In genomic region chr1:36322786-36323635, GRCh38 we compare ENCODE assay signal across 8 cellular contexts. TPM values are rescaled to one million over a fixed set of nuclear protein-coding genes. Genes with fewer than 3 reads are reported as not detected.
DNase-seq lines count a peak whose midpoint lies in the region; ATAC-seq and TF ChIP-seq lines count a peak whose summit lies in the region.

No MANE protein-coding gene starts in this region.

- no peak for TF ChIP-seq EP300 in upper lobe of left lung (IDR thresholded peaks at IDR 0.05)

- peaks cover 0 to 3% (median 0%) of the 10 kb centered on the region in 7 donors for H3K9me3 Mint-ChIP-seq in CD14-positive monocyte
- no peaks in the 10 kb centered on the region for H3K9me3 Mint-ChIP-seq in endodermal cell

- H3K27me3 ChIP-seq in endodermal cell (ENCODE audit: control insufficient read depth, insufficient read depth, low read length, poor library complexity, severe bottlenecking), result peaks cover 10% of the 10 kb centered on the region
- H3K27me3 ChIP-seq in mononuclear cell (ENCODE audit: insufficient read depth, low read length), result no peaks in the 10 kb centered on the region
- no peaks in the 10 kb centered on the region for H3K27me3 ChIP-seq in upper lobe of left lung

- intact Hi-C loops in CD14-positive monocyte (cut with micrococcal nuclease), result no loop called here

- peak overlapping the region; percentile 53 for H3K4me3 ChIP-seq in HEK293 (ENCODE audit: low read depth, low read length)
- H3K4me3 ChIP-seq in endodermal cell (ENCODE audit: low read length), result peak overlapping the region; percentile 69
- peak overlapping the region; percentile 46 for H3K4me3 ChIP-seq in mononuclear cell (ENCODE audit: low read length)
- peak overlapping the region; percentile 68 to 95 (median 83) for H3K4me3 ChIP-seq in upper lobe of left lung

- peaks cover 32% of the 10 kb centered on the region for H3K4me1 Mint-ChIP-seq in CD14-positive monocyte
- H3K4me1 Mint-ChIP-seq in endodermal cell, result peaks cover 11% of the 10 kb centered on the region

- H3K36me3 Mint-ChIP-seq in CD14-positive monocyte, result peaks cover 0 to 5% of the 10 kb centered on the region in 2 donors
- H3K36me3 Mint-ChIP-seq in endodermal cell (ENCODE audit: low read depth), result peaks cover 2% of the 10 kb centered on the region

- H3K27me3 Mint-ChIP-seq in CD14-positive monocyte (ENCODE audit: low read depth in 3 of 3) (peaks cover 23 to 46% (median 28%) of the 10 kb centered on the region in 3 donors), endodermal cell (ENCODE audit: insufficient read depth) (peaks cover 44% of the 10 kb centered on the region)

- H3K27ac Mint-ChIP-seq in CD14-positive monocyte (peak overlapping the region in 1 of 7 donors; percentile 82), endodermal cell (no peak overlapping the region)

- H3K9me3 ChIP-seq in HEK293 (ENCODE audit: control insufficient read depth, insufficient read depth, low read depth, low read length) (no peaks in the 10 kb centered on the region), endodermal cell (ENCODE audit: control insufficient read depth, low read length) (no peaks in the 10 kb centered on the region), mononuclear cell (ENCODE audit: low read depth, low read length) (no peaks in the 10 kb centered on the region), upper lobe of left lung (no peaks in the 10 kb centered on the region)

- peak overlapping the region; percentile 78 to 87 for H3K4me3 Mint-ChIP-seq in CD14-positive monocyte
- H3K4me3 Mint-ChIP-seq in endodermal cell, result peak overlapping the region; percentile 65

- CTCF ChIA-PET in HEK293 (lab: Yijun Ruan, JAX), result interaction anchor here (0.6 to 1.5 kb wide), 3 partner anchors 31 to 436 kb away, joined by 3 to 5 read pairs (median 3); no protein-coding TSS in a partner anchor

- no peak for TF ChIP-seq CTCF in CD14-positive monocyte (IDR thresholded peaks at IDR 0.05)
- no peak for TF ChIP-seq CTCF in HEK293 (tag by site-specific recombination; IDR thresholded peaks at IDR 0.05)
- no peak for TF ChIP-seq CTCF in endodermal cell (conservative IDR thresholded peaks at IDR 0.05)
- no peak for TF ChIP-seq CTCF in upper lobe of left lung (IDR thresholded peaks at IDR 0.05)

- TF ChIP-seq POLR2A in upper lobe of left lung (IDR thresholded peaks at IDR 0.05), result peak in 1 of 4 donors; percentile 40
- no peak for TF ChIP-seq POLR2A in erythroblast (IDR thresholded peaks at IDR 0.05; ENCODE audit: low read length)

- peak overlapping the region; percentile 15 for H3K9ac ChIP-seq in endodermal cell (ENCODE audit: extremely low read depth, low read length, poor library complexity, severe bottlenecking)

- no peak for DNase-seq in CD14-positive monocyte (ENCODE audit: low spot score)
- peak; percentile 55 for DNase-seq in UCSD-AML1 (lab: John Stamatoyannopoulos, UW; ENCODE audit: unreplicated experiment)
- peak; percentile 84 for DNase-seq in endodermal cell
- peak in 1 of 2 donors; percentile 90 for DNase-seq in upper lobe of left lung
- DNase-seq in erythroblast (lab: John Stamatoyannopoulos, UW), result no peak

- H3K4me1 ChIP-seq in HEK293 (ENCODE audit: control insufficient read depth, insufficient read depth, low read length), result no peaks in the 10 kb centered on the region; the same call in 1 of the 2 replicates
- H3K4me1 ChIP-seq in endodermal cell (ENCODE audit: control insufficient read depth, insufficient read depth, low read length), result peaks cover 3% of the 10 kb centered on the region
- H3K4me1 ChIP-seq in mononuclear cell (ENCODE audit: insufficient read depth, low read length), result peaks cover 37% of the 10 kb centered on the region
- H3K4me1 ChIP-seq in upper lobe of left lung, result peaks cover 26 to 44% (median 40%) of the 10 kb centered on the region in 4 donors

- ATAC-seq in upper lobe of left lung (ENCODE audit: low FRiP score in 2 of 2) (peak in 1 of 2 donors; percentile 34), HG03097 (IDR thresholded peaks at IDR 0.05; ENCODE audit: low FRiP score, unreplicated experiment) (no peak)

- POLR2A ChIA-PET in HEK293 (lab: Yijun Ruan, JAX), result interaction anchor here (0.6 to 2.2 kb wide), 6 partner anchors 15 to 194 kb away, joined by 3 to 11 read pairs (median 4); partner anchors contain the start of genes MAP7D1 and SH3D21

- H3K27ac ChIP-seq in HEK293 (ENCODE audit: extremely low read depth, low read depth, low read length), result peak overlapping the region; percentile 58; the same call in 1 of the 2 replicates
- H3K27ac ChIP-seq in endodermal cell (ENCODE audit: low read depth, low read length), result no peak overlapping the region
- peak overlapping the region; percentile 79 to 92 (median 88) for H3K27ac ChIP-seq in upper lobe of left lung

- 5 to 8% methylated on average over 21 to 83 of the region's 83 CpGs for WGBS in endodermal cell (ENCODE audit: insufficient coverage in 1 of 2, insufficient read length in 1 of 2), 2 experiments
- 14 to 18% methylated on average over 12 to 33 of the region's 83 CpGs for WGBS in upper lobe of left lung, 2 donors

- H3K36me3 ChIP-seq in HEK293 (ENCODE audit: control insufficient read depth in 2 of 2, insufficient read depth in 1 of 2, low read length in 2 of 2) (peaks cover 0 to 27% of the 10 kb centered on the region in 2 experiments; a peak in 1 of 3 replicates), endodermal cell (ENCODE audit: control insufficient read depth, insufficient read depth, low read length) (no peaks in the 10 kb centered on the region), upper lobe of left lung (peaks cover 0 to 13% (median 0%) of the 10 kb centered on the region in 4 donors)

TF ChIP-seq in HEK293, 187 proteins besides CTCF, POLR2A, EP300 and RAD21 (continues in another document):
- TF ChIP-seq KLF17 (tag by site-specific recombination; IDR thresholded peaks at IDR 0.05), result 0 out of 2 replicates have a peak, but pooled peaks have one; percentile 41
- TF ChIP-seq ZBTB20 (tag by site-specific recombination; IDR thresholded peaks at IDR 0.05), result peak; percentile 95
- peak; percentile 75; the same call in 1 of the 2 replicates for TF ChIP-seq ZBTB48 (tag by site-specific recombination; IDR thresholded peaks at IDR 0.05)
- peak; percentile 15; the same call in 1 of the 2 replicates for TF ChIP-seq ZNF423 (tag by site-specific recombination; IDR thresholded peaks at IDR 0.05)
- TF ChIP-seq ZNF677 (tag by site-specific recombination; IDR thresholded peaks at IDR 0.05), result 0 out of 2 replicates have a peak, but pooled peaks have one; percentile 17
- peak; percentile 97 for TF ChIP-seq GLIS1 (tag by site-specific recombination; IDR thresholded peaks at IDR 0.05)
- TF ChIP-seq SP3 (tag by site-specific recombination; IDR thresholded peaks at IDR 0.05), result peak; percentile 19; the same call in 1 of the 2 replicates
- peak; percentile 88 for TF ChIP-seq ZIC2 (tag by site-specific recombination; IDR thresholded peaks at IDR 0.05)
- peak; percentile 75 for TF ChIP-seq ZNF335 (tag by site-specific recombination; conservative IDR thresholded peaks at IDR 0.05)
- 0 out of 2 replicates have a peak, but pooled peaks have one; percentile 38 for TF ChIP-seq HIC1 (tag by site-specific recombination; IDR thresholded peaks at IDR 0.05)
- no peak for TF ChIP-seq KLF10 (tag by site-specific recombination; IDR thresholded peaks at IDR 0.05)

RNA-seq across cellular contexts. Expression of gene EVA1B, which starts 0.4 kb away (rescaled TPM):
- polyA plus RNA-seq in CD14-positive monocyte, result 10 to 100 TPM; 16.6 to 19.1 TPM
- total RNA-seq in endodermal cell (10 to 100 TPM; 14.1 to 16.3 TPM), mononuclear cell (16.3 TPM), upper lobe of left lung (10 to 100 TPM; 24.3 to 97.9 (median 36.6) TPM)
- polyA plus RNA-seq in endodermal cell (2013, experiment 1 of 2), result 26.5 TPM
- 28.6 TPM for polyA plus RNA-seq in endodermal cell (2013, experiment 2 of 2)

RNA-seq across cellular contexts. Expression of gene SH3D21, which starts 16.8 kb away (rescaled TPM):
- polyA plus RNA-seq in CD14-positive monocyte, result not detected
- total RNA-seq in endodermal cell, result 10 to 100 TPM; 14.7 to 15.5 TPM
- polyA plus RNA-seq in endodermal cell (2013, experiment 1 of 2), result 11.3 TPM
- polyA plus RNA-seq in endodermal cell (2013, experiment 2 of 2), result 12.9 TPM
- total RNA-seq in mononuclear cell, result 1.5 TPM
- total RNA-seq in upper lobe of left lung, result 10 to 100 TPM in 3 of 6 donors, 1 to 10 TPM in 3; 4.4 to 65.0 (median 13.1) TPM

Comparison
In these comparisons a context has a peak if more than half of its experiments do, and no peak if none do; other contexts are left out.
1. DNase-seq: peak in UCSD-AML1 (single experiment) and endodermal cell (single experiment); none in CD14-positive monocyte (single experiment) and erythroblast (0 of 2).
2. Peak in every context shown above with its lines, with median percentiles within 50 percentile points of each other: H3K4me3 ChIP-seq.